ENCODE assay signal across 23 cellular contexts in genomic region chr6:109197061-109197460, GRCh38.
"Had no signal": no experiment of that assay in that cellular context is flagged by ENCODE, and none has a peak within 500 bp of the region (broad histone marks: within the 10 kb centered on the region; RNA-seq: fewer than 3 reads in every experiment).

No MANE protein-coding gene starts in this region.

- DNase-seq: activated CD4-positive, alpha-beta memory T cell treated with anti-CD3 and anti-CD28 coated beads, Interleukin-2, amount 10 ng/mL, durations not matched to agents 7 days and 5 days; activated CD4-positive, alpha-beta T cell treated with anti-CD3 and anti-CD28 coated beads for 48 hours; activated CD4-positive, CD25-positive, alpha-beta regulatory T cell; activated CD8-positive, alpha-beta memory T cell treated with anti-CD3 and anti-CD28 coated beads, Interleukin-2, amount 10 ng/mL, durations not matched to agents 7 days and 5 days; activated effector memory CD4-positive, alpha-beta T cell treated with Interleukin-2 at 50 U/mL for 16 hours; activated naive CD4-positive, alpha-beta T cell treated with anti-CD3 and anti-CD28 coated beads, Interleukin-2, amount 10 ng/mL, durations not matched to agents 7 days and 5 days; activated naive CD8-positive, alpha-beta T cell treated with anti-CD3 and anti-CD28 coated beads, Interleukin-2, amount 50 U/mL, for 24 hours; activated T-cell treated with anti-CD3 and anti-CD28 coated beads, Interleukin-2, amount 50 U/mL, for 24 hours; anterior cingulate cortex; dermis blood vessel endothelial cell; effector memory CD4-positive, alpha-beta T cell; heart right ventricle; retina; stimulated activated CD4-positive, alpha-beta T cell treated with anti-CD3 and anti-CD28 coated beads, Interleukin-2, amount 100 ng/mL, for 24 hours; T-helper 1 cell; T-helper 9 cell; trophoblast cell had no signal

- ATAC-seq: activated CD8-positive, alpha-beta memory T cell treated with anti-CD3 and anti-CD28 coated beads, Interleukin-2, amount 10 ng/mL, durations not matched to agents 7 days and 5 days; activated naive CD8-positive, alpha-beta T cell treated with anti-CD3 and anti-CD28 coated beads, Interleukin-2, amount 50 U/mL, for 24 hours; gastroesophageal sphincter; heart right ventricle; natural killer cell treated with Interleukin-12 subunit alpha and Interleukin-12 subunit beta and Interleukin-15 and Interleukin-18, amount 100 ng/mL, for 72 hours had no signal

- H3K4me1 ChIP-seq: heart right ventricle, vagina had no signal

- H3K9me3 ChIP-seq: esophagus muscularis mucosa, gastroesophageal sphincter, neutrophil, vagina had no signal

- H3K27ac ChIP-seq: esophagus muscularis mucosa, gastroesophageal sphincter, heart right ventricle, neutrophil, vagina had no signal

- FAIRE-seq: endothelial cell of umbilical vein had no signal

- H3K36me3 ChIP-seq: esophagus muscularis mucosa, gastroesophageal sphincter, heart right ventricle, neutrophil, vagina had no signal

- H3K27me3 ChIP-seq: esophagus muscularis mucosa, gastroesophageal sphincter, heart right ventricle, neutrophil, vagina had no signal

- H3K4me3 ChIP-seq: esophagus muscularis mucosa, gastroesophageal sphincter, heart right ventricle, vagina had no signal
